Comparison of ENCODE assay signal across 10 cellular contexts in genomic region chr14:69044965-69045555, GRCh38.
DNase-seq lines count a peak whose midpoint lies in the region; ATAC-seq and TF ChIP-seq lines count a peak whose summit lies in the region.
"Had no signal": no experiment of that assay in that cellular context is flagged by ENCODE, and none has a peak within 500 bp of the region (broad histone marks: within the 10 kb centered on the region; RNA-seq: fewer than 3 reads in every experiment).

No MANE protein-coding gene starts in this region.

- no peaks in the 10 kb centered on the region for H3K9me3 ChIP-seq in uterus

- no peak overlapping the region for H3K4me3 Mint-ChIP-seq in nephron
- H3K4me3 Mint-ChIP-seq in naive thymus-derived CD8-positive, alpha-beta T cell, result no peak overlapping the region
- H3K4me3 Mint-ChIP-seq in stimulated activated naive B cell treated with anti-CD40 and anti-IgM and Interleukin-4, amounts not matched to agents 10 μg/mL and 1 μg/mL and 100 μg/mL, for 72 hours, result no peak overlapping the region
- H3K4me3 Mint-ChIP-seq: activated CD8-positive, alpha-beta T cell treated with anti-CD3 and anti-CD28 coated beads for 36 hours had no signal

- H3K27ac ChIP-seq in adipose tissue (ENCODE audit: low read depth, low read length) (peak overlapping the region; percentile 19), uterus (peak overlapping the region; percentile 76 to 89)

- TF ChIP-seq CTCF in fibroblast of the aortic adventitia (IDR thresholded peaks at IDR 0.05; ENCODE audit: insufficient read depth, low read length) (no peak), nephron (IDR thresholded peaks at IDR 0.05; ENCODE audit: unreplicated experiment in 3 of 3) (no peak), uterus (IDR thresholded peaks at IDR 0.05) (no peak)

- peaks cover 77% of the 10 kb centered on the region for H3K4me1 Mint-ChIP-seq in nephron
- peaks cover 24 to 47% (median 35%) of the 10 kb centered on the region in 4 donors for H3K4me1 Mint-ChIP-seq in naive thymus-derived CD8-positive, alpha-beta T cell
- H3K4me1 Mint-ChIP-seq in stimulated activated naive B cell treated with anti-CD40 and anti-IgM and Interleukin-4, amounts not matched to agents 10 μg/mL and 1 μg/mL and 100 μg/mL, for 72 hours, result peaks cover 0 to 2% of the 10 kb centered on the region in 2 donors

- 44 to 50% (median 44%) methylated on average over 6 of the region's 6 CpGs for WGBS in adipose tissue, 3 donors

- no peaks in the 10 kb centered on the region for H3K27me3 Mint-ChIP-seq in nephron (ENCODE audit: low read depth)
- peaks cover 0 to 4% (median 0%) of the 10 kb centered on the region in 5 donors for H3K27me3 Mint-ChIP-seq in naive thymus-derived CD8-positive, alpha-beta T cell
- H3K27me3 Mint-ChIP-seq in stimulated activated naive B cell treated with anti-CD40 and anti-IgM and Interleukin-4, amounts not matched to agents 10 μg/mL and 1 μg/mL and 100 μg/mL, for 72 hours, result peaks cover 18 to 34% of the 10 kb centered on the region in 2 donors

- POLR2A ChIA-PET in naive thymus-derived CD8-positive, alpha-beta T cell (lab: Charles Lee), result interaction anchor here (1.1 kb wide), 1 partner anchor 68 kb away, joined by 3 read pairs; no protein-coding TSS in a partner anchor

- intact Hi-C loops in uterus (cut with DNase I; ENCODE audit: low total_unique reads), result no loop called here

- peaks cover 3% of the 10 kb centered on the region for H3K36me3 Mint-ChIP-seq in nephron (ENCODE audit: low read depth)
- no peaks in the 10 kb centered on the region for H3K36me3 Mint-ChIP-seq in naive thymus-derived CD8-positive, alpha-beta T cell
- no peaks in the 10 kb centered on the region for H3K36me3 Mint-ChIP-seq in stimulated activated naive B cell treated with anti-CD40 and anti-IgM and Interleukin-4, amounts not matched to agents 10 μg/mL and 1 μg/mL and 100 μg/mL, for 72 hours

- DNase-seq in fibroblast of the aortic adventitia (ENCODE audit: low read depth), result peak; percentile 88
- DNase-seq in uterus, result peak; percentile 67 to 73
- no peak for DNase-seq in naive thymus-derived CD8-positive, alpha-beta T cell
- DNase-seq in erythroblast (lab: John Stamatoyannopoulos, UW), result no peak
- DNase-seq in stimulated activated naive B cell treated with anti-CD40 and anti-IgM and Interleukin-4, amounts not matched to agents 10 μg/mL and 1 μg/mL and 100 μg/mL, for 72 hours, result no peak
- DNase-seq: activated CD8-positive, alpha-beta T cell treated with anti-CD3 and anti-CD28 coated beads for 36 hours; stimulated activated CD4-positive, alpha-beta T cell treated with anti-CD3 and anti-CD28 coated beads, Interleukin-12 subunit alpha, Interleukin-12 subunit beta, amount 100 ng/mL, for 4 hours had no signal

- H3K4me1 ChIP-seq in uterus, result peaks cover 20 to 36% of the 10 kb centered on the region in 2 donors

- H3K27ac Mint-ChIP-seq in nephron, result peak overlapping the region in 2 of 3 experiments; percentile 98 to 99
- H3K27ac Mint-ChIP-seq in naive thymus-derived CD8-positive, alpha-beta T cell, result peak overlapping the region in 5 of 10 donors; percentile 22 to 64 (median 35)
- no peak overlapping the region for H3K27ac Mint-ChIP-seq in stimulated activated naive B cell treated with anti-CD40 and anti-IgM and Interleukin-4, amounts not matched to agents 10 μg/mL and 1 μg/mL and 100 μg/mL, for 72 hours
- H3K27ac Mint-ChIP-seq: activated CD8-positive, alpha-beta T cell treated with anti-CD3 and anti-CD28 coated beads for 36 hours had no signal

- no peaks in the 10 kb centered on the region for H3K36me3 ChIP-seq in uterus

- no peaks in the 10 kb centered on the region for H3K27me3 ChIP-seq in uterus

- no peak for ATAC-seq in naive thymus-derived CD8-positive, alpha-beta T cell
- ATAC-seq in stimulated activated naive B cell treated with anti-CD40 and anti-IgM and Interleukin-4, amounts not matched to agents 10 μg/mL and 1 μg/mL and 100 μg/mL, for 72 hours (replicated peaks), result no peak
- ATAC-seq in HG03442 (IDR thresholded peaks at IDR 0.05; ENCODE audit: unreplicated experiment), result no peak
- ATAC-seq: activated CD8-positive, alpha-beta T cell treated with anti-CD3 and anti-CD28 coated beads for 36 hours had no signal

- H3K4me3 ChIP-seq in fibroblast of the aortic adventitia (ENCODE audit: low read depth, low read length) (no peak overlapping the region), uterus (no peak overlapping the region)

- no peak for TF ChIP-seq POLR2A in uterus (IDR thresholded peaks at IDR 0.05)
- no peak for TF ChIP-seq POLR2A in erythroblast (IDR thresholded peaks at IDR 0.05; ENCODE audit: low read length)

- no peaks in the 10 kb centered on the region for H3K9me3 Mint-ChIP-seq in nephron
- H3K9me3 Mint-ChIP-seq in naive thymus-derived CD8-positive, alpha-beta T cell, result no peaks in the 10 kb centered on the region
- no peaks in the 10 kb centered on the region for H3K9me3 Mint-ChIP-seq in stimulated activated naive B cell treated with anti-CD40 and anti-IgM and Interleukin-4, amounts not matched to agents 10 μg/mL and 1 μg/mL and 100 μg/mL, for 72 hours
- H3K9me3 Mint-ChIP-seq: activated CD8-positive, alpha-beta T cell treated with anti-CD3 and anti-CD28 coated beads for 36 hours had no signal

Comparison
In these comparisons a context has a peak if more than half of its experiments do, and no peak if none do; other contexts are left out.
1. DNase-seq: peak in fibroblast of the aortic adventitia (single experiment) and uterus (2 of 2); none in naive thymus-derived CD8-positive, alpha-beta T cell (0 of 10), erythroblast (0 of 2) and stimulated activated naive B cell treated with anti-CD40 and anti-IgM and Interleukin-4, amounts not matched to agents 10 μg/mL and 1 μg/mL and 100 μg/mL, for 72 hours (single experiment).